8 cellular contexts compared by ENCODE assay signal in genomic region chr16:1209081-1209480, GRCh38. TPM values are rescaled to one million over a fixed set of nuclear protein-coding genes. Genes with fewer than 3 reads are reported as not detected.
"Had no signal": no experiment of that assay in that cellular context is flagged by ENCODE, and none has a peak within 500 bp of the region (broad histone marks: within the 10 kb centered on the region; RNA-seq: fewer than 3 reads in every experiment).

No MANE protein-coding gene starts in this region.

- H3K4me1 Mint-ChIP-seq: H9 had no signal

- H3K4me3 Mint-ChIP-seq: H9 had no signal

- DNase-seq: GM23248, GOT3, H9, HCEC 1CT, IMR-90 had no signal

- H3K9ac ChIP-seq: GM23248 had no signal

- H3K9me3 Mint-ChIP-seq: H9 had no signal

- H3K4me3 ChIP-seq: GM23248, K562 had no signal

- H3K27ac ChIP-seq: GM23248 had no signal

RNA-seq across cellular contexts. Expression of gene TPSG1, which starts 16.0 kb away (rescaled TPM):
- total RNA-seq: GM23248, H9, IMR-90, K562 had no signal

RNA-seq across cellular contexts. Expression of gene TPSB2, which starts 20.9 kb away (rescaled TPM):
- total RNA-seq: GM23248, H9, HT-29, IMR-90 had no signal

RNA-seq across cellular contexts. Expression of gene TPSAB1, which starts 31.4 kb away (rescaled TPM):
- total RNA-seq: GM23248, H4, H9, HT-29, IMR-90, K562 had no signal

RNA-seq across cellular contexts. Expression of gene TPSD1, which starts 46.8 kb away (rescaled TPM):
- total RNA-seq: GM23248, H4, H9, HT-29, IMR-90, K562 had no signal
